10 cellular contexts compared by ENCODE assay signal in genomic region chr7:144178380-144179164, GRCh38. TPM values are rescaled to one million over a fixed set of nuclear protein-coding genes. Genes with fewer than 3 reads are reported as not detected.
DNase-seq lines count a peak whose midpoint lies in the region; ATAC-seq and TF ChIP-seq lines count a peak whose summit lies in the region.
"Not testable (repeated sequence)": the region's sequence is repeated elsewhere in the genome, so short reads cannot be mapped to it uniquely, and the experiment has no call there.
"Had no signal": no experiment of that assay in that cellular context is flagged by ENCODE, and none has a peak within 500 bp of the region (broad histone marks: within the 10 kb centered on the region; RNA-seq: fewer than 3 reads in every experiment).

No MANE protein-coding gene starts in this region.

- peak; percentile 98 for ATAC-seq in GM18511 (IDR thresholded peaks at IDR 0.05; ENCODE audit: unreplicated experiment)
- ATAC-seq in HG03558 (IDR thresholded peaks at IDR 0.05; ENCODE audit: extremely low read depth, unreplicated experiment), result peak; percentile 79
- ATAC-seq in Right ventricle myocardium superior (ENCODE audit: poor library complexity), result peak; percentile 71

- not testable (repeated sequence) for H3K27me3 ChIP-seq in ovary

- DNase-seq in AG04449 (ENCODE audit: low read depth, low spot score); astrocyte of the cerebellum (ENCODE audit: low read depth); Right ventricle myocardium superior: not testable (repeated sequence)
- DNase-seq in HCEC 1CT (peak; percentile 1), RPMI8226 (peak; percentile 25), ovary (peak in 1 of 5 donors; percentile 23)

- POLR2A ChIA-PET in AG04449 (lab: Yijun Ruan, JAX), result not testable (repeated sequence)

- not testable (repeated sequence) for TF ChIP-seq EP300 in ovary (IDR thresholded peaks at IDR 0.05)

- 0 to 52% (median 45%) methylated on average over 3 to 10 of the region's 10 CpGs for WGBS in ovary, 3 donors

- in situ Hi-C loops in astrocyte of the cerebellum (cut with HindIII; ENCODE audit: low sequenced_read_pairs), result not testable (repeated sequence)

- H3K4me1 ChIP-seq in ovary (ENCODE audit: insufficient read depth), result not testable (repeated sequence)

- not testable (repeated sequence) for H3K27ac ChIP-seq in ovary

- H3K9me3 ChIP-seq in ovary, result not testable (repeated sequence)

- not testable (repeated sequence) for TF ChIP-seq POLR2A in ovary (IDR thresholded peaks at IDR 0.05)

- not testable (repeated sequence) for H3K36me3 ChIP-seq in ovary

- CTCF ChIA-PET in AG04449 (lab: Yijun Ruan, JAX), result interaction anchor here (1.1 to 1.6 kb wide), 2 partner anchors 12 to 257 kb away, joined by 3 read pairs; no protein-coding TSS in a partner anchor

- TF ChIP-seq CTCF in AG04449 (IDR thresholded peaks at IDR 0.05; ENCODE audit: insufficient read depth, low read length, missing control alignments) (peak; percentile 2), astrocyte of the cerebellum (IDR thresholded peaks at IDR 0.05; ENCODE audit: low read depth, low read length, missing control alignments) (peak; percentile 31), ovary (IDR thresholded peaks at IDR 0.05) (peak in 2 of 3 donors; percentile 16 to 17)

- not testable (repeated sequence) for H3K4me3 ChIP-seq in AG04449 (ENCODE audit: low read depth, low read length); astrocyte of the cerebellum (ENCODE audit: low read depth, low read length); ovary

- intact Hi-C loops in Right ventricle myocardium superior (cut with DNase I), result loop anchor here (5.0 kb wide), 1 partner anchor 214 kb away; no protein-coding TSS in a partner anchor
- intact Hi-C loops in ovary (cut with DNase I), result not testable (repeated sequence)

RNA-seq across cellular contexts. Expression of gene CTAGE4, which starts 4.7 kb away (rescaled TPM):
- total RNA-seq in Right ventricle myocardium superior (0.32 TPM), ovary (10 to 100 TPM in 1 of 7 donors, 1 to 10 TPM in 5, under 1 TPM in 1; 0.92 to 11.1 (median 1.5) TPM)
- 1 to 10 TPM; 1.2 to 1.7 TPM for polyA plus RNA-seq in ovary

RNA-seq across cellular contexts. Expression of gene ARHGEF35, which starts 17.1 kb away (rescaled TPM):
- total RNA-seq in Right ventricle myocardium superior (0.67 TPM), ovary (1 to 10 TPM; 3.8 to 6.5 (median 4.1) TPM)
- 10 to 100 TPM in 1 of 2 donors, 1 to 10 TPM in 1; 2.9 to 14.8 TPM for polyA plus RNA-seq in ovary

RNA-seq across cellular contexts. Expression of gene OR2A14, which starts 55.6 kb away (rescaled TPM):
- total RNA-seq in Right ventricle myocardium superior (not detected), ovary (not detected)
- polyA plus RNA-seq in ovary, result not detected
- total RNA-seq: occipital lobe had no signal
- polyA plus RNA-seq: A549 had no signal
